In genomic region chr11:125578783-125579182, GRCh38 we compare ENCODE assay signal across 30 cellular contexts.
"Had no signal": no experiment of that assay in that cellular context is flagged by ENCODE, and none has a peak within 500 bp of the region (broad histone marks: within the 10 kb centered on the region; RNA-seq: fewer than 3 reads in every experiment).

No MANE protein-coding gene starts in this region.

- ATAC-seq: activated CD4-positive, alpha-beta T cell treated with anti-CD3 and anti-CD28 coated beads for 36 hours; activated CD8-positive, alpha-beta memory T cell treated with anti-CD3 and anti-CD28 coated beads, Interleukin-2, amount 10 ng/mL, durations not matched to agents 7 days and 5 days; activated CD8-positive, alpha-beta T cell treated with anti-CD3 and anti-CD28 coated beads, Interleukin-2, amount 10 ng/mL, durations not matched to agents 7 days and 5 days; activated naive CD8-positive, alpha-beta T cell treated with anti-CD3 and anti-CD28 coated beads, Interleukin-2, amount 50 U/mL, for 24 hours; body of pancreas; esophagus mucosa; foreskin keratinocyte; gastrocnemius medialis; heart left ventricle had no signal

- H3K4me1 ChIP-seq: adrenal gland, body of pancreas, colonic mucosa, foreskin keratinocyte, gastrocnemius medialis, heart left ventricle had no signal

- DNase-seq: activated CD4-positive, alpha-beta memory T cell treated with anti-CD3 and anti-CD28 coated beads for 36 hours; activated CD4-positive, alpha-beta T cell treated with anti-CD3 and anti-CD28 coated beads for 36 hours; activated CD4-positive, alpha-beta T cell treated with anti-CD3 and anti-CD28 coated beads, Interleukin-2, amount 10 ng/mL, durations not matched to agents 24 days and 14 days; activated CD4-positive, CD25-positive, alpha-beta regulatory T cell; activated CD4-positive, CD25-positive, alpha-beta regulatory T cell treated with anti-CD3 and anti-CD28 coated beads, Interleukin-2, amount 50 U/mL, for 72 hours; activated CD8-positive, alpha-beta memory T cell treated with anti-CD3 and anti-CD28 coated beads, Interleukin-2, amount 10 ng/mL, durations not matched to agents 7 days and 5 days; activated CD8-positive, alpha-beta memory T cell treated with anti-CD3 and anti-CD28 coated beads, Interleukin-2, amount 50 U/mL, for 4 hours; activated CD8-positive, alpha-beta T cell treated with anti-CD3 and anti-CD28 coated beads, Interleukin-2, amount 10 ng/mL, durations not matched to agents 7 days and 5 days; activated effector memory CD4-positive, alpha-beta T cell treated with anti-CD3 and anti-CD28 coated beads, Interleukin-2, amount 50 U/mL, for 16 hours; activated naive CD4-positive, alpha-beta T cell treated with anti-CD3 and anti-CD28 coated beads for 36 hours; activated naive CD8-positive, alpha-beta T cell treated with anti-CD3 and anti-CD28 coated beads for 36 hours; activated naive CD8-positive, alpha-beta T cell treated with anti-CD3 and anti-CD28 coated beads, Interleukin-2, amount 50 U/mL, for 24 hours; activated T-cell treated with anti-CD3 and anti-CD28 coated beads, Interleukin-2, amount 50 U/mL, for 1 hour; activated T-cell treated with anti-CD3 and anti-CD28 coated beads, Interleukin-2, amount 50 U/mL, for 48 hours; adrenal gland; amygdala; aorta; body of pancreas; central memory CD4-positive, alpha-beta T cell; cerebellar nuclear complex; colonic mucosa; effector CD8-positive, alpha-beta T cell; foreskin keratinocyte; gastrocnemius medialis; glutamatergic neuron; heart left ventricle; T-helper 2 cell had no signal

- H3K27me3 ChIP-seq: adrenal gland, body of pancreas, cardiac muscle cell, colonic mucosa, foreskin keratinocyte, gastrocnemius medialis, heart left ventricle had no signal

- H3K27ac ChIP-seq: adrenal gland, body of pancreas, cardiac muscle cell, colonic mucosa, foreskin keratinocyte, gastrocnemius medialis, heart left ventricle had no signal

- H3K9me3 ChIP-seq: adrenal gland, body of pancreas, colonic mucosa, gastrocnemius medialis, heart left ventricle had no signal

- FAIRE-seq: endometrium had no signal

- H3K4me3 ChIP-seq: adrenal gland, body of pancreas, cardiac muscle cell, colonic mucosa, gastrocnemius medialis, heart left ventricle had no signal
